Comparison of ENCODE assay signal across 10 cellular contexts in genomic region chr16:66927012-66927436, GRCh38. TPM values are rescaled to one million over a fixed set of nuclear protein-coding genes. Genes with fewer than 3 reads are reported as not detected.
DNase-seq lines count a peak whose midpoint lies in the region; ATAC-seq and TF ChIP-seq lines count a peak whose summit lies in the region.
"Had no signal": no experiment of that assay in that cellular context is flagged by ENCODE, and none has a peak within 500 bp of the region (broad histone marks: within the 10 kb centered on the region; RNA-seq: fewer than 3 reads in every experiment).

No MANE protein-coding gene starts in this region.

- H3K27me3 ChIP-seq in uterus = no peaks in the 10 kb centered on the region

- intact Hi-C loops in uterus (cut with DNase I; ENCODE audit: low total_unique reads) = no loop called here

- no peaks in the 10 kb centered on the region for H3K9me3 ChIP-seq in uterus

- H3K4me1 ChIP-seq in uterus = peaks cover 0 to 4% of the 10 kb centered on the region in 2 donors

- H3K27me3 Mint-ChIP-seq in nephron progenitor cell (ENCODE audit: low read depth, poor library complexity) = peaks cover 69% of the 10 kb centered on the region

- peaks cover 6% of the 10 kb centered on the region for H3K4me1 Mint-ChIP-seq in nephron progenitor cell

- TF ChIP-seq CTCF in AG09319 (IDR thresholded peaks at IDR 0.05; ENCODE audit: low read depth, low read length) (no peak), astrocyte of the cerebellum (IDR thresholded peaks at IDR 0.05; ENCODE audit: low read depth, low read length, missing control alignments) (no peak), uterus (IDR thresholded peaks at IDR 0.05) (no peak), nephron progenitor cell (IDR thresholded peaks at IDR 0.05) (no peak)

- ATAC-seq in HG03354 (IDR thresholded peaks at IDR 0.05; ENCODE audit: poor library complexity, severe bottlenecking, unreplicated experiment) (peak; percentile 44), GM21723 (IDR thresholded peaks at IDR 0.05; ENCODE audit: unreplicated experiment) (no peak)

- DNase-seq in AG09319 (ENCODE audit: extremely low read depth, low read depth) (peak; percentile 60), astrocyte of the cerebellum (ENCODE audit: low read depth) (peak; percentile 79), kidney glomerular epithelial cell (lab: John Stamatoyannopoulos, UW) (peak; percentile 90), uterus (no peak), nephron progenitor cell (no peak), iPS-NIHi7 (ENCODE audit: extremely low spot score) (no peak)
- DNase-seq: activated naive CD4-positive, alpha-beta T cell treated with anti-CD3 and anti-CD28 coated beads for 36 hours; NCI-H1105 had no signal

- no peak overlapping the region for H3K4me3 Mint-ChIP-seq in nephron progenitor cell
- H3K4me3 Mint-ChIP-seq: activated naive CD4-positive, alpha-beta T cell treated with anti-CD3 and anti-CD28 coated beads for 36 hours had no signal

- H3K36me3 ChIP-seq in uterus = no peaks in the 10 kb centered on the region

- peak overlapping the region in 1 of 2 donors; percentile 82 for H3K27ac ChIP-seq in uterus

- TF ChIP-seq POLR2A in uterus (IDR thresholded peaks at IDR 0.05) = no peak

- no peaks in the 10 kb centered on the region for H3K9me3 Mint-ChIP-seq in nephron progenitor cell
- H3K9me3 Mint-ChIP-seq: activated naive CD4-positive, alpha-beta T cell treated with anti-CD3 and anti-CD28 coated beads for 36 hours had no signal

- H3K27ac Mint-ChIP-seq in nephron progenitor cell = no peak overlapping the region

- H3K4me3 ChIP-seq in astrocyte of the cerebellum (ENCODE audit: low read depth, low read length) = no peak overlapping the region
- no peak overlapping the region for H3K4me3 ChIP-seq in uterus

- H3K36me3 Mint-ChIP-seq in nephron progenitor cell (ENCODE audit: low read depth) = peaks cover 5% of the 10 kb centered on the region

- in situ Hi-C loops in astrocyte of the cerebellum (cut with HindIII; ENCODE audit: low sequenced_read_pairs) = no loop called here

RNA-seq across cellular contexts. Expression of gene RRAD, which starts 1.7 kb away (rescaled TPM):
- 10 to 100 TPM in 3 of 4 donors, 1 to 10 TPM in 1; 7.5 to 32.8 (median 18.8) TPM for total RNA-seq in uterus

RNA-seq across cellular contexts. Expression of gene CIAO2B, which starts 7.2 kb away (rescaled TPM):
- 10 to 100 TPM; 15.9 to 76.8 (median 74.2) TPM for total RNA-seq in uterus

RNA-seq across cellular contexts. Expression of gene CES2, which starts 8.3 kb away (rescaled TPM):
- 10 to 100 TPM; 15.0 to 51.0 (median 26.0) TPM for total RNA-seq in uterus

RNA-seq across cellular contexts. Expression of gene CDH16, which starts 8.3 kb away (rescaled TPM):
- 10 to 100 TPM in 1 of 4 donors, not detected in 3; 12.6 TPM for total RNA-seq in uterus
- total RNA-seq: activated naive CD4-positive, alpha-beta T cell treated with anti-CD3 and anti-CD28 coated beads for 36 hours had no signal

RNA-seq across cellular contexts. Expression of gene CES3, which starts 34.0 kb away (rescaled TPM):
- total RNA-seq in uterus = 1 to 10 TPM in 2 of 4 donors, under 1 TPM in 2; 0.51 to 2.8 (median 0.86) TPM

Comparison
In these comparisons a context has a peak if more than half of its experiments do, and no peak if none do; other contexts are left out.
1. DNase-seq: peak in AG09319 (single experiment), astrocyte of the cerebellum (single experiment) and kidney glomerular epithelial cell (single experiment); none in uterus (0 of 2), nephron progenitor cell (single experiment) and iPS-NIHi7 (single experiment).